Comparison of ENCODE assay signal across 7 cellular contexts in genomic region chr10:116848032-116848911, GRCh38. TPM values are rescaled to one million over a fixed set of nuclear protein-coding genes. Genes with fewer than 3 reads are reported as not detected.
A peak's percentile ranks its signal among the peaks of the same experiment; 100 is the strongest.
DNase-seq lines count a peak whose midpoint lies in the region; ATAC-seq, FAIRE-seq and TF ChIP-seq lines count a peak whose summit lies in the region.

No MANE protein-coding gene starts in this region.

- peaks cover 15% of the 10 kb centered on the region for H3K27me3 Mint-ChIP-seq in brain

- no peaks in the 10 kb centered on the region for H3K27me3 ChIP-seq in mesendoderm (ENCODE audit: insufficient read depth, low read length, poor library complexity)

- H4K5ac ChIP-seq in mesendoderm (ENCODE audit: low read length) = no peak overlapping the region

- H3K27ac Mint-ChIP-seq in brain = peak overlapping the region; percentile 87 to 97 (median 88)

- peak overlapping the region; percentile 87 for H3K9ac ChIP-seq in mesendoderm (ENCODE audit: low read length)

- H3K4me3 ChIP-seq in mesendoderm (ENCODE audit: low read length) = peak overlapping the region; percentile 80

- peaks cover 31% of the 10 kb centered on the region for H3K4me1 Mint-ChIP-seq in brain

- H3K36me3 Mint-ChIP-seq in brain = no peaks in the 10 kb centered on the region

- TF ChIP-seq CTCF in GM20000 (IDR thresholded peaks at IDR 0.05; ENCODE audit: extremely low read depth, missing control alignments) (no peak), brain (conservative IDR thresholded peaks at IDR 0.05) (no peak)

- H4K8ac ChIP-seq in mesendoderm (ENCODE audit: low read depth, low read length) = no peak overlapping the region

- no CpG with 5 or more reads among the region's 16 CpGs for WGBS in mesendoderm (ENCODE audit: extremely low coverage, insufficient coverage, low lambda C conversion rate)

- DNase-seq in GM12892 (ENCODE audit: insufficient read length) (no peak), GM20000 (ENCODE audit: low spot score) (peak; percentile 63), mesendoderm (no peak), HuH-7.5 (ENCODE audit: low spot score) (no peak), NCI-H1092 treated with DMSO at 0.1 percent for 48 hours (lab: John Stamatoyannopoulos, UW) (no peak)

- H2BK120ac ChIP-seq in mesendoderm (ENCODE audit: low read depth, low read length) = no peak overlapping the region

- H3K4me1 ChIP-seq in mesendoderm (ENCODE audit: control insufficient read depth, low read depth, low read length) = peaks cover 13% of the 10 kb centered on the region

- no peak overlapping the region for H3K23ac ChIP-seq in mesendoderm (ENCODE audit: low read length)

- ATAC-seq in HG03520 (IDR thresholded peaks at IDR 0.05; ENCODE audit: unreplicated experiment) = peak; percentile 76

- no peaks in the 10 kb centered on the region for H3K79me1 ChIP-seq in mesendoderm (ENCODE audit: low read length)

- H3K56ac ChIP-seq in mesendoderm (ENCODE audit: low read length) = peak overlapping the region; percentile 92

- no peak for TF ChIP-seq POLR2A in GM12892 (IDR thresholded peaks at IDR 0.05; ENCODE audit: low read depth, low read length)

- H3K27ac ChIP-seq in mesendoderm (ENCODE audit: low read depth, low read length) = no peak overlapping the region

- no peak overlapping the region for H3K4ac ChIP-seq in mesendoderm (ENCODE audit: low read depth, low read length)

- no peaks in the 10 kb centered on the region for H3K36me3 ChIP-seq in mesendoderm (ENCODE audit: control insufficient read depth, insufficient read depth, low read length)

- no peak overlapping the region for H3K18ac ChIP-seq in mesendoderm (ENCODE audit: low read length)

- H2BK15ac ChIP-seq in mesendoderm (replicated peaks; ENCODE audit: low read depth) = no peak overlapping the region

- no peaks in the 10 kb centered on the region for H3K79me2 ChIP-seq in mesendoderm (ENCODE audit: control insufficient read depth, insufficient read depth, low read length)

- H2BK5ac ChIP-seq in mesendoderm (ENCODE audit: low read length) = no peak overlapping the region

- no peaks in the 10 kb centered on the region for H3K9me3 Mint-ChIP-seq in brain

- peak overlapping the region; percentile 90 to 93 (median 92) for H3K4me3 Mint-ChIP-seq in brain

- peak; percentile 89 for FAIRE-seq in GM12892 (lab: Jason Lieb, UNC)

- peak overlapping the region; percentile 93 for H3K4me2 ChIP-seq in mesendoderm (ENCODE audit: low read length)

- no peak overlapping the region for H2AK5ac ChIP-seq in mesendoderm (ENCODE audit: low read length)

RNA-seq across cellular contexts. Expression of gene ENO4, which starts 1.0 kb away (rescaled TPM):
- polyA plus RNA-seq in GM12892 (2012; ENCODE audit: missing spikeins) = not detected
- polyA plus RNA-seq in brain (ENCODE audit: insufficient read depth, low read depth, low replicate concordance) = 0.41 TPM
- polyA plus RNA-seq in mesendoderm (2013, experiment 1 of 2) = 0.17 TPM
- polyA plus RNA-seq in mesendoderm (2013, experiment 2 of 2) = 0.10 TPM
